Comparison of ENCODE assay signal across 29 cellular contexts in genomic region chr11:129006161-129006560, GRCh38.
DNase-seq lines count a peak whose midpoint lies in the region; ATAC-seq, FAIRE-seq and TF ChIP-seq lines count a peak whose summit lies in the region.
"Had no signal": no experiment of that assay in that cellular context is flagged by ENCODE, and none has a peak within 500 bp of the region (broad histone marks: within the 10 kb centered on the region; RNA-seq: fewer than 3 reads in every experiment).

No MANE protein-coding gene starts in this region.

- H3K4me3 Mint-ChIP-seq in GM23338 (no peak overlapping the region), WTC11 (no peak overlapping the region)
- H3K4me3 Mint-ChIP-seq: CD14-positive monocyte; CD4-positive, alpha-beta memory T cell; CD4-positive, CD25-positive, alpha-beta regulatory T cell; CD8-positive, alpha-beta memory T cell had no signal

- CTCF ChIA-PET in WTC11 (lab: Charles Lee): no interaction called here
- CTCF ChIA-PET in HEK293T (lab: Yijun Ruan, JAX): no interaction called here

- H3K27me3 Mint-ChIP-seq in GM23338 (ENCODE audit: insufficient read depth, low read depth, poor library complexity): peaks cover 1% of the 10 kb centered on the region
- no peaks in the 10 kb centered on the region; the same call in 1 of the 2 replicates for H3K27me3 Mint-ChIP-seq in WTC11 (ENCODE audit: low read depth)

- H3K27me3 ChIP-seq in GM23338 (ENCODE audit: insufficient read depth): no peaks in the 10 kb centered on the region
- H3K27me3 ChIP-seq in bronchial epithelial cell (ENCODE audit: control insufficient read depth, insufficient read depth, low read length): no peaks in the 10 kb centered on the region
- no peaks in the 10 kb centered on the region for H3K27me3 ChIP-seq in foreskin keratinocyte
- H3K27me3 ChIP-seq: BE2C, BLaER1 had no signal

- no peaks in the 10 kb centered on the region for H3K79me2 ChIP-seq in GM23338 (replicated peaks; ENCODE audit: insufficient read depth)

- H3K4me1 ChIP-seq in GM23338 (ENCODE audit: insufficient read depth): no peaks in the 10 kb centered on the region
- peaks cover 9% of the 10 kb centered on the region for H3K4me1 ChIP-seq in foreskin keratinocyte
- H3K4me1 ChIP-seq: BE2C, BLaER1 had no signal

- no peaks in the 10 kb centered on the region for H3K36me3 ChIP-seq in GM23338 (ENCODE audit: insufficient read depth)
- no peaks in the 10 kb centered on the region for H3K36me3 ChIP-seq in bronchial epithelial cell (ENCODE audit: control insufficient read depth, insufficient read depth, low read length)
- H3K36me3 ChIP-seq: BE2C had no signal

- no peak overlapping the region for H3K27ac ChIP-seq in GM23338 (ENCODE audit: low read depth)
- H3K27ac ChIP-seq in foreskin keratinocyte: no peak overlapping the region
- H3K27ac ChIP-seq: BLaER1 had no signal

- POLR2A ChIA-PET in WTC11 (lab: Charles Lee) (no interaction called here), HEK293T (lab: Yijun Ruan, JAX) (no interaction called here)

- no peak for DNase-seq in GM23338 (ENCODE audit: low spot score)
- DNase-seq in WTC11 (ENCODE audit: low spot score): no peak
- DNase-seq in bronchial epithelial cell (ENCODE audit: low read depth): peak; percentile 52
- DNase-seq in foreskin keratinocyte: peak; percentile 12 to 32
- no peak for DNase-seq in NOMO-1 treated with DMSO at 0.1 percent for 48 hours (lab: John Stamatoyannopoulos, UW; ENCODE audit: unreplicated experiment)
- DNase-seq in HEK293T (ENCODE audit: extremely low spot score): no peak
- no peak for DNase-seq in NCI-H1092 (lab: John Stamatoyannopoulos, UW)
- DNase-seq: 8988T; ACHN; BE2C; C1 segment of cervical spinal cord; CD4-positive, CD25-positive, alpha-beta regulatory T cell; CD8-positive, alpha-beta memory T cell; COR-L47; DMS 273 treated with DMSO at 0.1 percent for 48 hours; DMS153; DMS53; DMS79; DND-41; EL; GDM1 had no signal

- ATAC-seq in GM23338 (no peak), WTC11 (no peak), foreskin keratinocyte (peak; percentile 15), HG02938 (IDR thresholded peaks at IDR 0.05; ENCODE audit: unreplicated experiment) (no peak)
- ATAC-seq: GM12878 had no signal

- H3K27ac Mint-ChIP-seq in GM23338 (0 out of 2 replicates have a peak overlapping the region, but pooled peaks have one; percentile 65), WTC11 (0 out of 2 replicates have a peak overlapping the region, but pooled peaks have one; percentile 12)
- H3K27ac Mint-ChIP-seq: CD4-positive, alpha-beta memory T cell; CD4-positive, CD25-positive, alpha-beta regulatory T cell had no signal

- H4K20me1 ChIP-seq in GM23338 (replicated peaks; ENCODE audit: insufficient read depth): no peaks in the 10 kb centered on the region
- H4K20me1 ChIP-seq: BLaER1 had no signal

- H3K36me3 Mint-ChIP-seq in GM23338 (ENCODE audit: low read depth) (peaks cover 24% of the 10 kb centered on the region), WTC11 (peaks cover 20% of the 10 kb centered on the region)
- H3K36me3 Mint-ChIP-seq: CD4-positive, CD25-positive, alpha-beta regulatory T cell had no signal

- no peaks in the 10 kb centered on the region for H3F3A ChIP-seq in GM23338 (replicated peaks; ENCODE audit: low read depth)

- H3K4me3 ChIP-seq in GM23338 (no peak overlapping the region), bronchial epithelial cell (ENCODE audit: low read depth, low read length) (no peak overlapping the region)
- H3K4me3 ChIP-seq: BLaER1, GM12878 had no signal

- H3K9me2 ChIP-seq in GM23338 (ENCODE audit: insufficient read depth): no peaks in the 10 kb centered on the region; the same call in 1 of the 2 replicates

- H3K4me1 Mint-ChIP-seq in GM23338: peaks cover 10% of the 10 kb centered on the region; the same call in 2 of the 3 replicates
- H3K4me1 Mint-ChIP-seq in WTC11: peaks cover 10% of the 10 kb centered on the region
- H3K4me1 Mint-ChIP-seq: CD14-positive monocyte; CD8-positive, alpha-beta memory T cell had no signal

- TF ChIP-seq CTCF in GM23338 (conservative IDR thresholded peaks at IDR 0.05; ENCODE audit: low read depth in 2 of 2): no peak
- TF ChIP-seq CTCF in WTC11 (IDR thresholded peaks at IDR 0.05): no peak
- TF ChIP-seq CTCF in bronchial epithelial cell (IDR thresholded peaks at IDR 0.05; ENCODE audit: insufficient read depth, low read length, severe bottlenecking): no peak
- no peak for TF ChIP-seq CTCF in foreskin keratinocyte (conservative IDR thresholded peaks at IDR 0.05)

- FAIRE-seq in bronchial epithelial cell (lab: Jason Lieb, UNC): no peak
- FAIRE-seq: A204.1, GM12878, GM12892, GM18507 had no signal

- H3K4me2 ChIP-seq in GM23338: no peak overlapping the region
- H3K4me2 ChIP-seq: BLaER1 had no signal

- H3K9me3 Mint-ChIP-seq in GM23338 (peaks cover 26% of the 10 kb centered on the region; the same call in 2 of the 3 replicates), WTC11 (peaks cover 35% of the 10 kb centered on the region)

- H2AFZ ChIP-seq in GM23338: no peak overlapping the region

TF ChIP-seq in GM23338, 12 proteins besides CTCF, POLR2A, EP300 and RAD21 (continues in another document):
- no peak for TF ChIP-seq CREB1 (CRISPR knock-in tag; IDR thresholded peaks at IDR 0.05; ENCODE audit: low read depth)

TF ChIP-seq in WTC11, 78 proteins besides CTCF, POLR2A, EP300 and RAD21 (continues in another document):
- TF ChIP-seq, protein P1, sequence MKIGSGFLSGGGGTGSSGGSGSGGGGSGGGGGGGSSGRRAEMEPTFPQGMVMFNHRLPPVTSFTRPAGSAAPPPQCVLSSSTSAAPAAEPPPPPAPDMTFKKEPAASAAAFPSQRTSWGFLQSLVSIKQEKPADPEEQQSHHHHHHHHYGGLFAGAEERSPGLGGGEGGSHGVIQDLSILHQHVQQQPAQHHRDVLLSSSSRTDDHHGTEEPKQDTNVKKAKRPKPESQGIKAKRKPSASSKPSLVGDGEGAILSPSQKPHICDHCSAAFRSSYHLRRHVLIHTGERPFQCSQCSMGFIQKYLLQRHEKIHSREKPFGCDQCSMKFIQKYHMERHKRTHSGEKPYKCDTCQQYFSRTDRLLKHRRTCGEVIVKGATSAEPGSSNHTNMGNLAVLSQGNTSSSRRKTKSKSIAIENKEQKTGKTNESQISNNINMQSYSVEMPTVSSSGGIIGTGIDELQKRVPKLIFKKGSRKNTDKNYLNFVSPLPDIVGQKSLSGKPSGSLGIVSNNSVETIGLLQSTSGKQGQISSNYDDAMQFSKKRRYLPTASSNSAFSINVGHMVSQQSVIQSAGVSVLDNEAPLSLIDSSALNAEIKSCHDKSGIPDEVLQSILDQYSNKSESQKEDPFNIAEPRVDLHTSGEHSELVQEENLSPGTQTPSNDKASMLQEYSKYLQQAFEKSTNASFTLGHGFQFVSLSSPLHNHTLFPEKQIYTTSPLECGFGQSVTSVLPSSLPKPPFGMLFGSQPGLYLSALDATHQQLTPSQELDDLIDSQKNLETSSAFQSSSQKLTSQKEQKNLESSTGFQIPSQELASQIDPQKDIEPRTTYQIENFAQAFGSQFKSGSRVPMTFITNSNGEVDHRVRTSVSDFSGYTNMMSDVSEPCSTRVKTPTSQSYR (CRISPR knock-in tag; IDR thresholded peaks at IDR 0.05): no peak
- TF ChIP-seq, protein P2, sequence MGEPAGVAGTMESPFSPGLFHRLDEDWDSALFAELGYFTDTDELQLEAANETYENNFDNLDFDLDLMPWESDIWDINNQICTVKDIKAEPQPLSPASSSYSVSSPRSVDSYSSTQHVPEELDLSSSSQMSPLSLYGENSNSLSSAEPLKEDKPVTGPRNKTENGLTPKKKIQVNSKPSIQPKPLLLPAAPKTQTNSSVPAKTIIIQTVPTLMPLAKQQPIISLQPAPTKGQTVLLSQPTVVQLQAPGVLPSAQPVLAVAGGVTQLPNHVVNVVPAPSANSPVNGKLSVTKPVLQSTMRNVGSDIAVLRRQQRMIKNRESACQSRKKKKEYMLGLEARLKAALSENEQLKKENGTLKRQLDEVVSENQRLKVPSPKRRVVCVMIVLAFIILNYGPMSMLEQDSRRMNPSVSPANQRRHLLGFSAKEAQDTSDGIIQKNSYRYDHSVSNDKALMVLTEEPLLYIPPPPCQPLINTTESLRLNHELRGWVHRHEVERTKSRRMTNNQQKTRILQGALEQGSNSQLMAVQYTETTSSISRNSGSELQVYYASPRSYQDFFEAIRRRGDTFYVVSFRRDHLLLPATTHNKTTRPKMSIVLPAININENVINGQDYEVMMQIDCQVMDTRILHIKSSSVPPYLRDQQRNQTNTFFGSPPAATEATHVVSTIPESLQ (CRISPR knock-in tag; IDR thresholded peaks at IDR 0.05): no peak

TF ChIP-seq in HEK293T, 16 proteins besides CTCF, POLR2A, EP300 and RAD21:
- TF ChIP-seq LEF1 (IDR thresholded peaks at IDR 0.05; ENCODE audit: borderline replicate concordance): no peak
- no peak for TF ChIP-seq BHLHE40 (IDR thresholded peaks at IDR 0.05; ENCODE audit: borderline replicate concordance)
- no peak for TF ChIP-seq NFRKB (IDR thresholded peaks at IDR 0.05)
- no peak for TF ChIP-seq ZNF384 (IDR thresholded peaks at IDR 0.05)
- no peak for TF ChIP-seq PKNOX1 (IDR thresholded peaks at IDR 0.05)
- no peak for TF ChIP-seq SUZ12 (IDR thresholded peaks at IDR 0.05)

Comparison
In these comparisons a context has a peak if more than half of its experiments do, and no peak if none do; other contexts are left out.
1. DNase-seq: peak in bronchial epithelial cell (single experiment) and foreskin keratinocyte (2 of 2); none in GM23338 (single experiment), WTC11 (single experiment), NOMO-1 treated with DMSO at 0.1 percent for 48 hours (single experiment), HEK293T (single experiment) and NCI-H1092 (single experiment).